3 cellular contexts compared by ENCODE assay signal in genomic region chr3:109351231-109351630, GRCh38.
A peak's percentile ranks its signal among the peaks of the same experiment; 100 is the strongest.
TF ChIP-seq lines count a peak whose summit lies in the region.

No MANE protein-coding gene starts in this region.

TF ChIP-seq in liver, 16 proteins besides CTCF, POLR2A, EP300 and RAD21 (continued from another document):
- TF ChIP-seq REST (IDR thresholded peaks at IDR 0.05) (peak; percentile 59), HNF4A (conservative IDR thresholded peaks at IDR 0.05) (peak; percentile 85 to 95), MAX (IDR thresholded peaks at IDR 0.05) (peak; percentile 65), RXRA (IDR thresholded peaks at IDR 0.05) (peak; percentile 34 to 79), YY1 (IDR thresholded peaks at IDR 0.05) (peak; percentile 76), ZBTB33 (IDR thresholded peaks at IDR 0.05) (peak; percentile 62), HNF4G (IDR thresholded peaks at IDR 0.05) (peak; percentile 43), NR2F2 (IDR thresholded peaks at IDR 0.05) (no peak), FOXA1 (IDR thresholded peaks at IDR 0.05) (peak; percentile 57), ATF3 (IDR thresholded peaks at IDR 0.05) (peak; percentile 28), GABPA (IDR thresholded peaks at IDR 0.05 in 1 of 2, conservative IDR thresholded peaks at IDR 0.05 in 1 of 2) (peak in 1 of 2 donors; percentile 21), JUND (IDR thresholded peaks at IDR 0.05) (peak in 1 of 2 donors; percentile 63), SP1 (IDR thresholded peaks at IDR 0.05) (peak; percentile 42), TAF1 (conservative IDR thresholded peaks at IDR 0.05) (no peak), EGR1 (IDR thresholded peaks at IDR 0.05; ENCODE audit: low read depth in 2 of 2) (peak in 1 of 2 donors; percentile 18)
TF ChIP-seq in liver: peak in this region for 14.

TF ChIP-seq in HepG2, 621 proteins besides CTCF, POLR2A, EP300 and RAD21:
- no peak for TF ChIP-seq NFATC3 (CRISPR knock-in tag; IDR thresholded peaks at IDR 0.05)
- no peak for TF ChIP-seq ZSCAN20 (CRISPR knock-in tag; IDR thresholded peaks at IDR 0.05; ENCODE audit: borderline replicate concordance)
- no peak for TF ChIP-seq ZNF329 (CRISPR knock-in tag; IDR thresholded peaks at IDR 0.05; ENCODE audit: low read depth)
- TF ChIP-seq SRSF9 (IDR thresholded peaks at IDR 0.05; ENCODE audit: borderline replicate concordance, insufficient read depth, low read depth, low read length, poor library complexity, severe bottlenecking) = no peak
- no peak for TF ChIP-seq SP1 (IDR thresholded peaks at IDR 0.05)
- TF ChIP-seq SP1 (CRISPR knock-in tag; IDR thresholded peaks at IDR 0.05) = no peak
- TF ChIP-seq RBFOX2 (IDR thresholded peaks at IDR 0.05; ENCODE audit: low read depth, low read length) = no peak
- TF ChIP-seq RBAK (CRISPR knock-in tag; IDR thresholded peaks at IDR 0.05) = no peak
- no peak for TF ChIP-seq GATA4 (IDR thresholded peaks at IDR 0.05; ENCODE audit: borderline replicate concordance, low read depth)
- TF ChIP-seq EZH2 (conservative IDR thresholded peaks at IDR 0.05; ENCODE audit: low read depth, low read length) = no peak
- no peak for TF ChIP-seq ZNF407 (CRISPR knock-in tag; IDR thresholded peaks at IDR 0.05; ENCODE audit: not compliant biosample characterization)
- TF ChIP-seq FUBP1 (CRISPR knock-in tag; IDR thresholded peaks at IDR 0.05; ENCODE audit: borderline replicate concordance) = no peak
TF ChIP-seq in HepG2: peak in this region for 0.

TF ChIP-seq in WTC11, 78 proteins besides CTCF, POLR2A, EP300 and RAD21 (continued from another document):
- TF ChIP-seq SMAD4 (CRISPR knock-in tag; IDR thresholded peaks at IDR 0.05) (no peak), ZNF219 (CRISPR knock-in tag; IDR thresholded peaks at IDR 0.05; ENCODE audit: borderline replicate concordance) (no peak), CREM (CRISPR knock-in tag; IDR thresholded peaks at IDR 0.05) (no peak)
